In the genomic region with DNA sequence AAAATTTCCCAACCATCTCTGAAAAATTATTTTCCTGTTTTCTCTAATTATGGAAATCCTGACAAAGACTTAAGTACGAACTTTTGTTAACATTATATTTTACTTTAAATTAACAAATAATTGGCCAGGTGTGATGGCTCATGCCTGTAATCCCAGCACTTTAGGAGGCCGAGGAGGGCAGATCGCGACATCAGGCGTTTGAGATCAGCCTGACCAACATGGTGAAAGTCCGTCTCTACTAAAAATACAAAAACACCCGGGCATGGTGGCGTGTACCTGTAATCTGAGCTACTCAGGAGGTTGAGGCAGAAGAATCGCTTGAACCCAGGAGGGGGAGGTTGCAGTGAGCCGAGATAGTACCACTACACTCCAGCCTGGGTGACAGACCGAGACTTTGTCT, we compare ENCODE assay signal across 3 cellular contexts. TPM values are rescaled to one million over a fixed set of nuclear protein-coding genes. Genes with fewer than 3 reads are reported as not detected.
"Had no signal": no experiment of that assay in that cellular context is flagged by ENCODE, and none has a peak within 500 bp of the region (broad histone marks: within the 10 kb centered on the region; RNA-seq: fewer than 3 reads in every experiment).

No MANE protein-coding gene starts in this region.

- DNase-seq: GDM1, GF-D8 had no signal

RNA-seq across cellular contexts. Expression of a gene that starts 32.2 kb away (rescaled TPM):
- total RNA-seq: G401 had no signal
